Comparison of ENCODE assay signal across 30 cellular contexts in the genomic region with DNA sequence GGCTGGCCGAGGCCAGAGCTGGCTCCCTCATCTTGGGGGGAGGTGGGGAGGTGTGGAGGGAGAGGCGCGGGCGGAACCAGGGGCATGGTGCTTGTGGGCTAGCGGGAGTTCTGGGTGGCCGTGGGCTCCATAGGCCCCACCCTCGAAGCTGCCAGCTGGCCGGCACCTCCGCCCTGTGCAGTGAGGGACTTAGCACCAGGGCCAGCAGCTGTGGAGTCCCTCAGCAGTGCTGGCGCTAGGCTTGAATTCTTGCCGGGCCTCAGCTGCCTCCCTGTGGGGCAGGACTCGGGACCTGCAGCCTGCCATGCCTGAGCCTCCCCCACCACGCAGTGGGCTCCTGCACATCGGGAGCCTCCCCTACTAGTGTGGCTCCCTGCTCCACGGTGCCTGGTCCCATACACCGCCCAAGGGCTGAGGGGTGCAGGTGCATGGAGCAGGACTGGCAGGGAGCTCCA.
"Had no signal": no experiment of that assay in that cellular context is flagged by ENCODE, and none has a peak within 500 bp of the region (broad histone marks: within the 10 kb centered on the region; RNA-seq: fewer than 3 reads in every experiment).

No MANE protein-coding gene starts in this region.

- H3K4me3 ChIP-seq: body of pancreas, cardiac muscle cell, colonic mucosa had no signal

- H3K27me3 ChIP-seq: body of pancreas, cardiac muscle cell, colonic mucosa had no signal

- H3K4me1 ChIP-seq: body of pancreas, colonic mucosa had no signal

- H3K36me3 ChIP-seq: cardiac muscle cell, colonic mucosa, WERI-Rb-1 had no signal

- H3K9me3 ChIP-seq: body of pancreas, colonic mucosa had no signal

- DNase-seq: activated B cell treated with CpG ODN at 0.5 μM for 24 hours; activated CD4-positive, alpha-beta T cell treated with anti-CD3 and anti-CD28 coated beads for 48 hours; activated CD4-positive, alpha-beta T cell treated with anti-CD3 and anti-CD28 coated beads, Interleukin-2, amount 50 U/mL, for 1 hour; activated CD4-positive, alpha-beta T cell treated with anti-CD3 and anti-CD28 coated beads, Interleukin-2, amount 50 U/mL, for 48 hours; activated CD8-positive, alpha-beta memory T cell treated with anti-CD3 and anti-CD28 coated beads for 24 hours; activated CD8-positive, alpha-beta T cell treated with anti-CD3 and anti-CD28 coated beads for 36 hours; activated effector memory CD4-positive, alpha-beta T cell treated with Interleukin-2 at 50 U/mL for 16 hours; activated gamma-delta T cell treated with Interleukin-2 at 50 U/mL for 16 hours; activated naive CD4-positive, alpha-beta T cell treated with anti-CD3 and anti-CD28 coated beads, Interleukin-2, amount 50 U/mL, for 16 hours; activated naive CD4-positive, alpha-beta T cell treated with Interleukin-2 at 50 U/mL for 16 hours; activated T-cell treated with anti-CD3 and anti-CD28 coated beads, Interleukin-2, amount 50 U/mL, for 4 hours; amniotic stem cell; anterior cingulate cortex; body of pancreas; central memory CD4-positive, alpha-beta T cell; cerebellar nuclear complex; colonic mucosa; effector CD8-positive, alpha-beta T cell; foreskin fibroblast; T-helper 1 cell; T-helper 17 cell; T1000; WERI-Rb-1 had no signal

- ATAC-seq: activated CD4-positive, CD25-positive, alpha-beta regulatory T cell treated with anti-CD3 and anti-CD28 coated beads, Interleukin-2, amount 50 U/mL, for 24 hours; activated CD8-positive, alpha-beta T cell treated with anti-CD3 and anti-CD28 coated beads for 36 hours; activated T-cell treated with anti-CD3 and anti-CD28 coated beads, Interleukin-2, amount 50 U/mL, for 4 hours; activated T-helper 17 cell treated with anti-CD3 and anti-CD28 coated beads, Interleukin-2, amount 50 U/mL, for 72 hours; body of pancreas; T-helper 17 cell had no signal

- FAIRE-seq: endometrium, endothelial cell of umbilical vein, frontal cortex had no signal

- H3K27ac ChIP-seq: body of pancreas, cardiac muscle cell, colonic mucosa, epithelial cell of prostate, WERI-Rb-1 had no signal
